In genomic region chr15:45705510-45706473, GRCh38 we compare ENCODE assay signal across 8 cellular contexts.
A peak's percentile ranks its signal among the peaks of the same experiment; 100 is the strongest.
DNase-seq lines count a peak whose midpoint lies in the region; ATAC-seq and TF ChIP-seq lines count a peak whose summit lies in the region.

No MANE protein-coding gene starts in this region.

- H2AK5ac ChIP-seq in IMR-90 (ENCODE audit: low read depth, low read length) = no peak overlapping the region

- TF ChIP-seq RAD21 in IMR-90 (IDR thresholded peaks at IDR 0.05; ENCODE audit: low read length) = peak; percentile 79

- no peaks in the 10 kb centered on the region for H3K79me2 ChIP-seq in OCI-LY7 (ENCODE audit: insufficient read depth, low read depth, low read length)

- no TSS peak for BruUV-seq in IMR-90 (replicated peaks; lab: Mats Ljungman, UMichigan)
- BruUV-seq in OCI-LY7 (replicated peaks; lab: Mats Ljungman, UMichigan) = no TSS peak

- H3K27me3 ChIP-seq in IMR-90 (ENCODE audit: control insufficient read depth, insufficient read depth, low read length) = 0 out of 2 replicates have a peak, but pooled peaks cover 2% of the 10 kb centered on the region
- H3K27me3 ChIP-seq in naive thymus-derived CD4-positive, alpha-beta T cell (ENCODE audit: control insufficient read depth in 2 of 2, insufficient read depth in 2 of 2, low read length in 2 of 2) = no peaks in the 10 kb centered on the region

- H3K27ac ChIP-seq in IMR-90 (ENCODE audit: insufficient read depth, low read length) = no peak overlapping the region
- no peak overlapping the region for H3K27ac ChIP-seq in OCI-LY7 (ENCODE audit: low read depth, low read length, poor library complexity, severe bottlenecking)
- peak overlapping the region; percentile 22 for H3K27ac ChIP-seq in naive thymus-derived CD4-positive, alpha-beta T cell (ENCODE audit: low read depth, low read length)

- CTCF ChIA-PET in IMR-90 (lab: Yijun Ruan, JAX) (interaction anchor here (0.6 to 1.3 kb wide), 16 partner anchors 8 to 1229 kb away, joined by 3 to 5 read pairs (median 3); no protein-coding TSS in a partner anchor), OCI-LY7 (lab: Charles Lee; ENCODE audit: unreplicated experiment) (interaction anchor here (0.5 to 1.7 kb wide), 14 partner anchors 9 to 595 kb away, joined by 3 to 9 read pairs (median 4); no protein-coding TSS in a partner anchor)
- CTCF ChIA-PET in naive thymus-derived CD4-positive, alpha-beta T cell (lab: Charles Lee) = interaction anchor here (0.6 to 1.7 kb wide), 13 partner anchors 8 to 1885 kb away, joined by 3 to 6 read pairs (median 3); no protein-coding TSS in a partner anchor

- peak overlapping the region; percentile 68; the same call in 1 of the 2 replicates for H3K18ac ChIP-seq in IMR-90 (ENCODE audit: low read depth, low read length)

- POLR2A ChIA-PET in IMR-90 (lab: Charles Lee; ENCODE audit: unreplicated experiment) (no interaction called here), OCI-LY7 (lab: Charles Lee) (interaction anchor here (0.7 to 1.6 kb wide), 13 partner anchors 9 to 754 kb away, joined by 3 to 8 read pairs (median 4); no protein-coding TSS in a partner anchor)
- POLR2A ChIA-PET in naive thymus-derived CD4-positive, alpha-beta T cell (lab: Charles Lee) = interaction anchor here (1.6 kb wide), 1 partner anchor 118 kb away, joined by 4 read pairs; the partner anchor contains the start of gene BLOC1S6

- peak overlapping the region; percentile 71 for H3K27ac Mint-ChIP-seq in activated T-cell treated with anti-CD3 and anti-CD28 coated beads, Interleukin-2, amount 50 U/mL, for 24 hours
- H3K27ac Mint-ChIP-seq in naive thymus-derived CD4-positive, alpha-beta T cell = peak overlapping the region in 8 of 9 donors; percentile 63 to 94 (median 78)
- peak overlapping the region; percentile 9 for H3K27ac Mint-ChIP-seq in stimulated activated effector memory CD8-positive, alpha-beta T cell treated with anti-CD3 and anti-CD28 coated beads, Interleukin-12 subunit alpha, Interleukin-12 subunit beta, amount 100 ng/mL, for 72 hours

- 3% methylated on average over 5 of the region's 15 CpGs; no CpG with 5 or more reads in 1 of the 2 experiments for WGBS in IMR-90 (ENCODE audit: extremely low coverage in 2 of 2, insufficient read length in 1 of 2), 2 experiments

- no peak for TF ChIP-seq POLR2A in IMR-90 (IDR thresholded peaks at IDR 0.05; ENCODE audit: low read depth, low read length)

- H3K56ac ChIP-seq in IMR-90 (ENCODE audit: extremely low read depth, insufficient read depth, low read length) = peak overlapping the region; percentile 33; the same call in 1 of the 2 replicates

- peak overlapping the region; percentile 38 to 71 for H4K8ac ChIP-seq in IMR-90 (ENCODE audit: low read depth in 2 of 2, low read length in 2 of 2)

- H3K14ac ChIP-seq in IMR-90 (replicated peaks; ENCODE audit: low read depth, low read length) = peak overlapping the region; percentile 59; the same call in 1 of the 2 replicates

- peak overlapping the region; percentile 34; the same call in 1 of the 2 replicates for H2BK20ac ChIP-seq in IMR-90 (ENCODE audit: low read depth, low read length)

- H2BK15ac ChIP-seq in IMR-90 (ENCODE audit: low read depth, low read length) = peak overlapping the region; percentile 51; the same call in 1 of the 3 replicates

- H3K9me1 ChIP-seq in IMR-90 (ENCODE audit: insufficient read depth, low read length) = no peaks in the 10 kb centered on the region

- no peaks in the 10 kb centered on the region for H4K20me1 ChIP-seq in IMR-90 (ENCODE audit: insufficient read depth, low read length)
- no peaks in the 10 kb centered on the region for H4K20me1 ChIP-seq in OCI-LY7 (ENCODE audit: insufficient read depth, low read length)

- peak overlapping the region; percentile 20; the same call in 1 of the 2 replicates for H3K23ac ChIP-seq in IMR-90 (ENCODE audit: low read depth, low read length)

- DNase-seq in DMS153 (lab: John Stamatoyannopoulos, UW) (peak; percentile 34), IMR-90 (peak; percentile 86), OCI-LY7 (ENCODE audit: low spot score) (peak; percentile 87), fibroblast of gingiva (ENCODE audit: low read depth) (peak; percentile 67)
- peak; percentile 69 for DNase-seq in activated T-cell treated with anti-CD3 and anti-CD28 coated beads, Interleukin-2, amount 50 U/mL, for 24 hours
- DNase-seq in naive thymus-derived CD4-positive, alpha-beta T cell = peak; percentile 30 to 78 (median 60)
- peak; percentile 55 to 82 for DNase-seq in stimulated activated effector memory CD8-positive, alpha-beta T cell treated with anti-CD3 and anti-CD28 coated beads, Interleukin-12 subunit alpha, Interleukin-12 subunit beta, amount 100 ng/mL, for 72 hours (ENCODE audit: low spot score in 2 of 2)

- H3K4me2 ChIP-seq in IMR-90 (ENCODE audit: low read depth, low read length) = peak overlapping the region; percentile 71
- peak overlapping the region; percentile 67 for H3K4me2 ChIP-seq in OCI-LY7 (ENCODE audit: low read length)

- H3K36me3 ChIP-seq in IMR-90 (ENCODE audit: control insufficient read depth, insufficient read depth, low read length) = no peaks in the 10 kb centered on the region
- no peaks in the 10 kb centered on the region for H3K36me3 ChIP-seq in OCI-LY7 (ENCODE audit: insufficient read depth, low read length)
- H3K36me3 ChIP-seq in naive thymus-derived CD4-positive, alpha-beta T cell (ENCODE audit: control insufficient read depth in 2 of 3, insufficient read depth in 3 of 3, low read length in 3 of 3) = no peaks in the 10 kb centered on the region

- H2AFZ ChIP-seq in IMR-90 (replicated peaks; ENCODE audit: low read length, poor library complexity) (peak overlapping the region; percentile 88), OCI-LY7 (ENCODE audit: low read length) (peak overlapping the region; percentile 98)

- peak; percentile 76 for ATAC-seq in GM21576 (IDR thresholded peaks at IDR 0.05; ENCODE audit: unreplicated experiment)
- ATAC-seq in IMR-90 (ENCODE audit: low read depth) = peak; percentile 83
- peak; percentile 90 for ATAC-seq in naive thymus-derived CD4-positive, alpha-beta T cell
- peak; percentile 82 for ATAC-seq in stimulated activated effector memory CD8-positive, alpha-beta T cell treated with anti-CD3 and anti-CD28 coated beads, Interleukin-12 subunit alpha, Interleukin-12 subunit beta, amount 100 ng/mL, for 72 hours

- no peaks in the 10 kb centered on the region for H3K79me1 ChIP-seq in IMR-90 (ENCODE audit: low read depth in 1 of 2, low read length in 2 of 2)

- peak overlapping the region; percentile 72 for H3K9ac ChIP-seq in IMR-90 (ENCODE audit: low read depth, low read length)

- no peak overlapping the region for H4K5ac ChIP-seq in IMR-90 (ENCODE audit: low read depth, low read length)

- intact Hi-C loops in IMR-90 (cut with micrococcal nuclease) = loop anchor here (1.0 to 10.0 kb wide), 4 partner anchors 65 to 1477 kb away; no protein-coding TSS in a partner anchor
- intact Hi-C loops in OCI-LY7 (cut with micrococcal nuclease; ENCODE audit: unreplicated experiment) = loop anchor here (10.0 kb wide), 2 partner anchors 239 to 589 kb away; no protein-coding TSS in a partner anchor
- intact Hi-C loops in naive thymus-derived CD4-positive, alpha-beta T cell (cut with micrococcal nuclease) = loop anchor here (1.0 to 10.0 kb wide), 8 partner anchors 71 to 609 kb away; partner anchors contain the start of genes SLC30A4 (in 2 of the 2), BLOC1S6 (in 1 of the 2) and SQOR (in 1 of the 2)

- H3K9me3 ChIP-seq in IMR-90 (ENCODE audit: control insufficient read depth, insufficient read depth, low read length) = no peaks in the 10 kb centered on the region
- H3K9me3 ChIP-seq in OCI-LY7 (ENCODE audit: low read length) = no peaks in the 10 kb centered on the region
- no peaks in the 10 kb centered on the region for H3K9me3 ChIP-seq in naive thymus-derived CD4-positive, alpha-beta T cell (ENCODE audit: control insufficient read depth in 2 of 3, low read length in 3 of 3)

- dilution Hi-C loops in IMR-90 (cut with HindIII; ENCODE audit: low sequenced_read_pairs, unreplicated experiment) = no loop called here

- peaks cover 4% of the 10 kb centered on the region for H3K27me3 Mint-ChIP-seq in activated T-cell treated with anti-CD3 and anti-CD28 coated beads, Interleukin-2, amount 50 U/mL, for 24 hours
- peaks cover 0 to 31% (median 3%) of the 10 kb centered on the region in 5 donors for H3K27me3 Mint-ChIP-seq in naive thymus-derived CD4-positive, alpha-beta T cell

- peak overlapping the region; percentile 12; the same call in 1 of the 2 replicates for H3K4ac ChIP-seq in IMR-90 (ENCODE audit: low read depth, low read length)

- in situ Hi-C loops in IMR-90 (cut with MboI; ENCODE audit: low sequenced_read_pairs) = no loop called here

- H3K4me1 Mint-ChIP-seq in activated T-cell treated with anti-CD3 and anti-CD28 coated beads, Interleukin-2, amount 50 U/mL, for 24 hours (ENCODE audit: low read depth) = peaks cover 15% of the 10 kb centered on the region
- peaks cover 5 to 19% (median 11%) of the 10 kb centered on the region in 7 donors for H3K4me1 Mint-ChIP-seq in naive thymus-derived CD4-positive, alpha-beta T cell
- H3K4me1 Mint-ChIP-seq in stimulated activated effector memory CD8-positive, alpha-beta T cell treated with anti-CD3 and anti-CD28 coated beads, Interleukin-12 subunit alpha, Interleukin-12 subunit beta, amount 100 ng/mL, for 72 hours = peaks cover 24% of the 10 kb centered on the region

- peak overlapping the region; percentile 37 for H2BK5ac ChIP-seq in IMR-90 (ENCODE audit: low read depth, low read length, poor library complexity, severe bottlenecking)

- no peaks in the 10 kb centered on the region for H3K9me2 ChIP-seq in OCI-LY7 (ENCODE audit: insufficient read depth, low read length)

- H3K4me3 Mint-ChIP-seq in activated T-cell treated with anti-CD3 and anti-CD28 coated beads, Interleukin-2, amount 50 U/mL, for 24 hours = peak overlapping the region; percentile 77
- peak overlapping the region; percentile 88 to 97 (median 94) for H3K4me3 Mint-ChIP-seq in naive thymus-derived CD4-positive, alpha-beta T cell
- peak overlapping the region; percentile 82 for H3K4me3 Mint-ChIP-seq in stimulated activated effector memory CD8-positive, alpha-beta T cell treated with anti-CD3 and anti-CD28 coated beads, Interleukin-12 subunit alpha, Interleukin-12 subunit beta, amount 100 ng/mL, for 72 hours

- H3K9me3 Mint-ChIP-seq in activated T-cell treated with anti-CD3 and anti-CD28 coated beads, Interleukin-2, amount 50 U/mL, for 24 hours = no peaks in the 10 kb centered on the region
- no peaks in the 10 kb centered on the region for H3K9me3 Mint-ChIP-seq in naive thymus-derived CD4-positive, alpha-beta T cell
- no peaks in the 10 kb centered on the region for H3K9me3 Mint-ChIP-seq in stimulated activated effector memory CD8-positive, alpha-beta T cell treated with anti-CD3 and anti-CD28 coated beads, Interleukin-12 subunit alpha, Interleukin-12 subunit beta, amount 100 ng/mL, for 72 hours

- TF ChIP-seq CTCF in IMR-90 (conservative IDR thresholded peaks at IDR 0.05; ENCODE audit: low read depth, low read length) = peak; percentile 87
- peak; percentile 93 for TF ChIP-seq CTCF in OCI-LY7 (conservative IDR thresholded peaks at IDR 0.05; ENCODE audit: low read length)

- H4K91ac ChIP-seq in IMR-90 (ENCODE audit: insufficient read depth, low read depth, low read length) = no peak overlapping the region; the same call in 1 of the 2 replicates

- H3K36me3 Mint-ChIP-seq in activated T-cell treated with anti-CD3 and anti-CD28 coated beads, Interleukin-2, amount 50 U/mL, for 24 hours (ENCODE audit: low read depth) = no peaks in the 10 kb centered on the region
- no peaks in the 10 kb centered on the region for H3K36me3 Mint-ChIP-seq in naive thymus-derived CD4-positive, alpha-beta T cell
- H3K36me3 Mint-ChIP-seq in stimulated activated effector memory CD8-positive, alpha-beta T cell treated with anti-CD3 and anti-CD28 coated beads, Interleukin-12 subunit alpha, Interleukin-12 subunit beta, amount 100 ng/mL, for 72 hours = no peaks in the 10 kb centered on the region

- H3K4me3 ChIP-seq in IMR-90 (ENCODE audit: insufficient read depth, low read depth, low read length) = peak overlapping the region; percentile 43
- H3K4me3 ChIP-seq in OCI-LY7 (ENCODE audit: low read depth, low read length, poor library complexity, severe bottlenecking) = peak overlapping the region; percentile 65
- H3K4me3 ChIP-seq in naive thymus-derived CD4-positive, alpha-beta T cell (ENCODE audit: low read length) = peak overlapping the region; percentile 74

- peak overlapping the region; percentile 64; the same call in 1 of the 2 replicates for H2BK120ac ChIP-seq in IMR-90 (ENCODE audit: low read depth, low read length)

- H2AK9ac ChIP-seq in IMR-90 (replicated peaks; ENCODE audit: low read depth, low read length, poor library complexity) = no peak overlapping the region

- H3K4me1 ChIP-seq in IMR-90 (ENCODE audit: control insufficient read depth, insufficient read depth, low read length) = no peaks in the 10 kb centered on the region
- H3K4me1 ChIP-seq in OCI-LY7 (ENCODE audit: insufficient read depth, low read length, poor library complexity, severe bottlenecking) = peaks cover 5% of the 10 kb centered on the region
- H3K4me1 ChIP-seq in naive thymus-derived CD4-positive, alpha-beta T cell (ENCODE audit: control insufficient read depth in 2 of 2, insufficient read depth in 2 of 2, low read length in 2 of 2) = no peaks in the 10 kb centered on the region

Comparison
In these comparisons a context has a peak if more than half of its experiments do, and no peak if none do; other contexts are left out.
1. DNase-seq: peak in every context shown above with its lines; median percentile 87 in OCI-LY7; 86 in IMR-90; 69 in activated T-cell treated with anti-CD3 and anti-CD28 coated beads, Interleukin-2, amount 50 U/mL, for 24 hours; 68 in stimulated activated effector memory CD8-positive, alpha-beta T cell treated with anti-CD3 and anti-CD28 coated beads, Interleukin-12 subunit alpha, Interleukin-12 subunit beta, amount 100 ng/mL, for 72 hours; 67 in fibroblast of gingiva; 60 in naive thymus-derived CD4-positive, alpha-beta T cell; 34 in DMS153.
2. H3K27ac Mint-ChIP-seq: peak in every context shown above with its lines; median percentile 78 in naive thymus-derived CD4-positive, alpha-beta T cell; 71 in activated T-cell treated with anti-CD3 and anti-CD28 coated beads, Interleukin-2, amount 50 U/mL, for 24 hours; 9 in stimulated activated effector memory CD8-positive, alpha-beta T cell treated with anti-CD3 and anti-CD28 coated beads, Interleukin-12 subunit alpha, Interleukin-12 subunit beta, amount 100 ng/mL, for 72 hours.